In the genomic region with DNA sequence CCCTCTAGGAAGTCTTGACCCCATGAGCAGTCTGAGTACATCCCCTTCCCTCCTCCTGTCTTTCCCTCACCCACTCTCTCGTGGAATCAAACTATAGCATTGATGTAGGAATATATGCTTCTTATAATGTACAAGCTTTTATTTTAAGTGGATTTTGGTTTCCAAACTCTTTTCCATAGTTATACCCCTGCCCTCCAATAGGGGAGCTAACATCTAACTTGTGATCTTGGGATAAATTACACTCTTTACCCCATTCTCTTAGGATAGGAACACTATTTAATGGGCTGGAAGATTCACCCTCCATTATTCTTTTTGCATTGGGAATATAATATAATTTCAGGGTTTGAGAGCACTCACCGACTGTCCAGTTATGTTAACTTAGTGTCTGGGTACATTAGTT, we compare ENCODE assay signal across 22 cellular contexts.
DNase-seq lines count a peak whose midpoint lies in the region; ATAC-seq and TF ChIP-seq lines count a peak whose summit lies in the region.
"Had no signal": no experiment of that assay in that cellular context is flagged by ENCODE, and none has a peak within 500 bp of the region (broad histone marks: within the 10 kb centered on the region; RNA-seq: fewer than 3 reads in every experiment).

No MANE protein-coding gene starts in this region.

- H4K20me1 ChIP-seq in mammary epithelial cell (ENCODE audit: insufficient read depth, low read length) (no peaks in the 10 kb centered on the region), PC-3 (ENCODE audit: low read length) (no peaks in the 10 kb centered on the region)

- WGBS in mammary epithelial cell (ENCODE audit: low coverage, missing lambda C conversion rate): 50% methylated on average over 2 of the region's 2 CpGs

- H3K27me3 ChIP-seq in mammary epithelial cell (ENCODE audit: insufficient read depth, low read length) (no peaks in the 10 kb centered on the region), breast epithelium (no peaks in the 10 kb centered on the region), PC-3 (ENCODE audit: low read length) (peaks cover 19% of the 10 kb centered on the region), H7 (ENCODE audit: control insufficient read depth, insufficient read depth, low read length) (no peaks in the 10 kb centered on the region)
- H3K27me3 ChIP-seq: body of pancreas had no signal

- H3K4me1 Mint-ChIP-seq in endothelial cell (ENCODE audit: unreplicated experiment) (peaks cover 12% of the 10 kb centered on the region), type B pancreatic cell (ENCODE audit: unreplicated experiment) (no peaks in the 10 kb centered on the region)
- H3K4me1 Mint-ChIP-seq in stimulated activated memory B cell treated with anti-CD40 and anti-IgM and Interleukin-4, amounts not matched to agents 10 μg/mL and 1 μg/mL and 100 μg/mL, for 72 hours: no peaks in the 10 kb centered on the region
- H3K4me1 Mint-ChIP-seq: activated CD4-positive, alpha-beta T cell treated with anti-CD3 and anti-CD28 coated beads, Interleukin-2, amount 10 ng/mL, durations not matched to agents 7 days and 5 days; B cell had no signal

- H2AFZ ChIP-seq in mammary epithelial cell (ENCODE audit: low read depth, low read length): no peak overlapping the region
- H2AFZ ChIP-seq in PC-3 (ENCODE audit: low read length): no peak overlapping the region

- H3K9ac ChIP-seq in mammary epithelial cell (ENCODE audit: insufficient read depth, low read length) (no peak overlapping the region), PC-3 (ENCODE audit: low read length) (no peak overlapping the region)

- H3K27ac ChIP-seq in mammary epithelial cell (ENCODE audit: insufficient read depth, low read depth, low read length): no peak overlapping the region
- H3K27ac ChIP-seq in breast epithelium: no peak overlapping the region
- H3K27ac ChIP-seq in PC-3 (ENCODE audit: low read length): no peak overlapping the region
- H3K27ac ChIP-seq: body of pancreas, psoas muscle had no signal

- no peak for TF ChIP-seq POLR2A in breast epithelium (IDR thresholded peaks at IDR 0.05)

- H3K9me3 Mint-ChIP-seq in endothelial cell (ENCODE audit: unreplicated experiment) (no peaks in the 10 kb centered on the region), type B pancreatic cell (peaks cover 8% of the 10 kb centered on the region)
- H3K9me3 Mint-ChIP-seq in stimulated activated memory B cell treated with anti-CD40 and anti-IgM and Interleukin-4, amounts not matched to agents 10 μg/mL and 1 μg/mL and 100 μg/mL, for 72 hours: peaks cover 2% of the 10 kb centered on the region

- CTCF ChIA-PET in mammary epithelial cell (lab: Charles Lee; ENCODE audit: low non-redundant PET) (no interaction called here), PC-3 (lab: Charles Lee) (no interaction called here)

- H3K4me1 ChIP-seq in mammary epithelial cell (ENCODE audit: insufficient read depth, low read length) (no peaks in the 10 kb centered on the region), breast epithelium (no peaks in the 10 kb centered on the region), PC-3 (ENCODE audit: insufficient read depth, low read length) (no peaks in the 10 kb centered on the region)
- H3K4me1 ChIP-seq: body of pancreas, psoas muscle had no signal

- TF ChIP-seq CTCF in mammary epithelial cell (conservative IDR thresholded peaks at IDR 0.05 in 1 of 2, IDR thresholded peaks at IDR 0.05 in 1 of 2; ENCODE audit: extremely low read depth in 1 of 2, insufficient read depth in 1 of 2, low read depth in 1 of 2, low read length in 2 of 2): peak; percentile 33 to 36
- no peak for TF ChIP-seq CTCF in breast epithelium (IDR thresholded peaks at IDR 0.05)
- TF ChIP-seq CTCF in PC-3 (conservative IDR thresholded peaks at IDR 0.05; ENCODE audit: low read depth, low read length): peak; percentile 32; the same call in 1 of the 2 replicates
- TF ChIP-seq CTCF in endothelial cell (IDR thresholded peaks at IDR 0.05; ENCODE audit: unreplicated experiment): peak; percentile 54
- TF ChIP-seq CTCF in type B pancreatic cell (conservative IDR thresholded peaks at IDR 0.05): peak; percentile 55

- intact Hi-C loops in mammary epithelial cell (cut with micrococcal nuclease): no loop called here
- intact Hi-C loops in breast epithelium (cut with DNase I; ENCODE audit: low total_unique reads): no loop called here
- intact Hi-C loops in PC-3 (cut with micrococcal nuclease): no loop called here

- in situ Hi-C loops in mammary epithelial cell (cut with MboI; ENCODE audit: low sequenced_read_pairs in 2 of 2): no loop called here

- DNase-seq in mammary epithelial cell (no peak), breast epithelium (ENCODE audit: low spot score in 2 of 2) (no peak), PC-3 (no peak), endothelial cell (ENCODE audit: low spot score) (no peak), type B pancreatic cell (ENCODE audit: extremely low spot score, unreplicated experiment) (no peak), amniotic stem cell (lab: John Stamatoyannopoulos, UW) (no peak), H7 (no peak)
- DNase-seq: activated CD4-positive, alpha-beta T cell treated with anti-CD3 and anti-CD28 coated beads, Interleukin-2, amount 10 ng/mL, durations not matched to agents 7 days and 5 days; activated T-cell treated with anti-CD3 and anti-CD28 coated beads, Interleukin-2, amount 50 U/mL, for 4 hours; body of pancreas; effector CD8-positive, alpha-beta T cell; foreskin fibroblast; GF-D8; left cardiac atrium; OCI-M1; psoas muscle; SHP77; T1000 had no signal

- BruUV-seq in mammary epithelial cell (replicated peaks; lab: Mats Ljungman, UMichigan) (no TSS peak), PC-3 (replicated peaks; lab: Mats Ljungman, UMichigan) (no TSS peak)

- H3K36me3 ChIP-seq in mammary epithelial cell (ENCODE audit: insufficient read depth, low read length) (no peaks in the 10 kb centered on the region), breast epithelium (no peaks in the 10 kb centered on the region), PC-3 (ENCODE audit: low read depth, low read length) (no peaks in the 10 kb centered on the region), H7 (replicated peaks; ENCODE audit: control insufficient read depth, insufficient read depth, low read length) (no peaks in the 10 kb centered on the region)

- ATAC-seq in PC-3: no peak
- ATAC-seq in stimulated activated memory B cell treated with anti-CD40 and anti-IgM and Interleukin-4, amounts not matched to agents 10 μg/mL and 1 μg/mL and 100 μg/mL, for 72 hours: no peak
- ATAC-seq: activated T-cell treated with anti-CD3 and anti-CD28 coated beads, Interleukin-2, amount 50 U/mL, for 4 hours; body of pancreas; esophagus mucosa; left cardiac atrium; psoas muscle had no signal

- H3K4me2 ChIP-seq in mammary epithelial cell (ENCODE audit: insufficient read depth, low read depth, low read length) (no peak overlapping the region), PC-3 (ENCODE audit: low read length) (no peak overlapping the region)

- H3K4me3 ChIP-seq in mammary epithelial cell (replicated peaks in 1 of 3; ENCODE audit: insufficient read depth in 1 of 3, low read depth in 2 of 3, low read length in 3 of 3) (no peak overlapping the region), breast epithelium (no peak overlapping the region), PC-3 (ENCODE audit: low read length) (no peak overlapping the region), H7 (ENCODE audit: insufficient read depth, low read depth, low read length) (no peak overlapping the region)
- H3K4me3 ChIP-seq: body of pancreas, psoas muscle had no signal

- H3K9me3 ChIP-seq in mammary epithelial cell (replicated peaks; ENCODE audit: insufficient read depth, low read length) (no peaks in the 10 kb centered on the region), breast epithelium (no peaks in the 10 kb centered on the region), PC-3 (ENCODE audit: low read length) (no peaks in the 10 kb centered on the region)
- H3K9me3 ChIP-seq: body of pancreas, psoas muscle had no signal

- POLR2A ChIA-PET in PC-3 (lab: Charles Lee; ENCODE audit: unreplicated experiment): no interaction called here

- H3F3A ChIP-seq in PC-3 (ENCODE audit: low read length, unreplicated experiment): no peaks in the 10 kb centered on the region

- dilution Hi-C loops in mammary epithelial cell (cut with HindIII; ENCODE audit: low sequenced_read_pairs): loop anchor here (5.0 kb wide), 1 partner anchor 47 kb away; no protein-coding TSS in a partner anchor

- H3K79me2 ChIP-seq in mammary epithelial cell (ENCODE audit: insufficient read depth, low read length): no peaks in the 10 kb centered on the region
- no peaks in the 10 kb centered on the region for H3K79me2 ChIP-seq in PC-3 (ENCODE audit: low read length)

- no peaks in the 10 kb centered on the region for H3K36me3 Mint-ChIP-seq in endothelial cell (ENCODE audit: low read depth, unreplicated experiment)
- no peaks in the 10 kb centered on the region for H3K36me3 Mint-ChIP-seq in type B pancreatic cell
- no peaks in the 10 kb centered on the region for H3K36me3 Mint-ChIP-seq in stimulated activated memory B cell treated with anti-CD40 and anti-IgM and Interleukin-4, amounts not matched to agents 10 μg/mL and 1 μg/mL and 100 μg/mL, for 72 hours

- H3K27ac Mint-ChIP-seq in endothelial cell (ENCODE audit: unreplicated experiment) (no peak overlapping the region), type B pancreatic cell (no peak overlapping the region)
- H3K27ac Mint-ChIP-seq in stimulated activated memory B cell treated with anti-CD40 and anti-IgM and Interleukin-4, amounts not matched to agents 10 μg/mL and 1 μg/mL and 100 μg/mL, for 72 hours: no peak overlapping the region
- H3K27ac Mint-ChIP-seq: activated CD4-positive, alpha-beta T cell treated with anti-CD3 and anti-CD28 coated beads, Interleukin-2, amount 10 ng/mL, durations not matched to agents 7 days and 5 days; B cell; stimulated activated naive CD8-positive, alpha-beta T cell treated with anti-CD3 and anti-CD28 coated beads, Interleukin-15, Interleukin-2, amounts not matched to agents 100 ng/mL and 50 ng/mL, for 24 hours had no signal

- peaks cover 2% of the 10 kb centered on the region for H3K27me3 Mint-ChIP-seq in endothelial cell (ENCODE audit: unreplicated experiment)
- H3K27me3 Mint-ChIP-seq in type B pancreatic cell: no peaks in the 10 kb centered on the region
- H3K27me3 Mint-ChIP-seq in stimulated activated memory B cell treated with anti-CD40 and anti-IgM and Interleukin-4, amounts not matched to agents 10 μg/mL and 1 μg/mL and 100 μg/mL, for 72 hours: no peaks in the 10 kb centered on the region
- H3K27me3 Mint-ChIP-seq: B cell; stimulated activated naive CD8-positive, alpha-beta T cell treated with anti-CD3 and anti-CD28 coated beads, Interleukin-15, Interleukin-2, amounts not matched to agents 100 ng/mL and 50 ng/mL, for 24 hours had no signal

- H3K9me2 ChIP-seq in PC-3 (replicated peaks; ENCODE audit: low read length): no peaks in the 10 kb centered on the region

- H3K4me3 Mint-ChIP-seq in endothelial cell (ENCODE audit: unreplicated experiment): no peak overlapping the region
- H3K4me3 Mint-ChIP-seq in type B pancreatic cell: no peak overlapping the region
- H3K4me3 Mint-ChIP-seq in stimulated activated memory B cell treated with anti-CD40 and anti-IgM and Interleukin-4, amounts not matched to agents 10 μg/mL and 1 μg/mL and 100 μg/mL, for 72 hours: no peak overlapping the region
- H3K4me3 Mint-ChIP-seq: activated CD4-positive, alpha-beta T cell treated with anti-CD3 and anti-CD28 coated beads, Interleukin-2, amount 10 ng/mL, durations not matched to agents 7 days and 5 days; activated T-cell treated with anti-CD3 and anti-CD28 coated beads, Interleukin-2, amount 50 U/mL, for 4 hours; B cell; stimulated activated naive CD8-positive, alpha-beta T cell treated with anti-CD3 and anti-CD28 coated beads, Interleukin-15, Interleukin-2, amounts not matched to agents 100 ng/mL and 50 ng/mL, for 24 hours had no signal

Comparison
In these comparisons a context has a peak if more than half of its experiments do, and no peak if none do; other contexts are left out.
1. CTCF ChIP-seq: peak in mammary epithelial cell (2 of 2), PC-3 (single experiment), endothelial cell (single experiment) and type B pancreatic cell (single experiment); none in breast epithelium (0 of 3).